9 cellular contexts compared by ENCODE assay signal in genomic region chr1:117632269-117633067, GRCh38. TPM values are rescaled to one million over a fixed set of nuclear protein-coding genes. Genes with fewer than 3 reads are reported as not detected.
DNase-seq lines count a peak whose midpoint lies in the region; ATAC-seq and TF ChIP-seq lines count a peak whose summit lies in the region.
"Had no signal": no experiment of that assay in that cellular context is flagged by ENCODE, and none has a peak within 500 bp of the region (broad histone marks: within the 10 kb centered on the region; RNA-seq: fewer than 3 reads in every experiment).

No MANE protein-coding gene starts in this region.

- H3K27me3 Mint-ChIP-seq in H9 (ENCODE audit: low read depth) (no peaks in the 10 kb centered on the region; the same call in 1 of the 2 replicates), endodermal cell (ENCODE audit: insufficient read depth) (no peaks in the 10 kb centered on the region)

- no peak overlapping the region for H2AFZ ChIP-seq in H9 (ENCODE audit: low read length)
- H2AFZ ChIP-seq in OCI-LY7 (ENCODE audit: low read length), result no peak overlapping the region
- H2AFZ ChIP-seq in osteoblast (ENCODE audit: low read length), result no peak overlapping the region

- CTCF ChIA-PET in OCI-LY7 (lab: Charles Lee; ENCODE audit: unreplicated experiment), result interaction anchor here (0.7 to 2.8 kb wide), 8 partner anchors 17 to 98 kb away, joined by 3 to 16 read pairs (median 7); no protein-coding TSS in a partner anchor

- H3K4me3 Mint-ChIP-seq in H9 (no peak overlapping the region; a peak in 1 of 5 replicates), endodermal cell (no peak overlapping the region)

- H3K4me1 Mint-ChIP-seq in H9 (peaks cover 29 to 35% of the 10 kb centered on the region in 2 experiments), endodermal cell (peaks cover 55% of the 10 kb centered on the region)

- POLR2A ChIA-PET in OCI-LY7 (lab: Charles Lee), result interaction anchor here (0.7 to 29.0 kb wide), 11 partner anchors 9 to 98 kb away, joined by 3 to 760 read pairs (median 4); partner anchors contain the start of gene TENT5C

- H4K8ac ChIP-seq in H9 (replicated peaks; ENCODE audit: insufficient read length, low read depth, low read length), result no peak overlapping the region

- peaks cover 2% of the 10 kb centered on the region; the same call in 1 of the 2 replicates for H3K4me1 ChIP-seq in H9 (ENCODE audit: insufficient read depth, low read length)
- H3K4me1 ChIP-seq in OCI-LY7 (ENCODE audit: insufficient read depth, low read length, poor library complexity, severe bottlenecking), result peaks cover 99% of the 10 kb centered on the region
- H3K4me1 ChIP-seq in osteoblast (ENCODE audit: insufficient read depth, low read length), result no peaks in the 10 kb centered on the region
- H3K4me1 ChIP-seq in sigmoid colon, result no peaks in the 10 kb centered on the region
- H3K4me1 ChIP-seq in endodermal cell (ENCODE audit: control insufficient read depth, insufficient read depth, low read length), result peaks cover 7% of the 10 kb centered on the region

- H3K9me3 Mint-ChIP-seq in H9 (no peaks in the 10 kb centered on the region), endodermal cell (no peaks in the 10 kb centered on the region)

- no peak overlapping the region for H3T11ph ChIP-seq in H9 (ENCODE audit: low read length)

- TF ChIP-seq EP300 in sigmoid colon (IDR thresholded peaks at IDR 0.05), result no peak

- no peak overlapping the region for H3K56ac ChIP-seq in H9 (ENCODE audit: insufficient read length, low read depth, low read length)

- TF ChIP-seq POLR2A in sigmoid colon (IDR thresholded peaks at IDR 0.05), result no peak

- H3K27ac Mint-ChIP-seq in H9, result peak overlapping the region in 2 of 3 experiments; percentile 30 to 41; a peak in 3 of 7 replicates
- no peak overlapping the region for H3K27ac Mint-ChIP-seq in endodermal cell

- no peak overlapping the region for H2BK20ac ChIP-seq in H9 (ENCODE audit: low read depth, low read length, poor library complexity, severe bottlenecking)

- H2BK5ac ChIP-seq in H9 (ENCODE audit: insufficient read length, low read length), result no peak overlapping the region

- no peak overlapping the region for H3K18ac ChIP-seq in H9 (ENCODE audit: insufficient read length, low read depth, low read length)

- H3K14ac ChIP-seq in H9 (ENCODE audit: insufficient read depth, low read length), result no peak overlapping the region

- no peak overlapping the region for H2BK12ac ChIP-seq in H9 (ENCODE audit: insufficient read length, low read depth, low read length)

- H4K20me1 ChIP-seq in H9 (ENCODE audit: control insufficient read depth, insufficient read depth, insufficient read length), result no peaks in the 10 kb centered on the region
- H4K20me1 ChIP-seq in OCI-LY7 (ENCODE audit: insufficient read depth, low read length), result no peaks in the 10 kb centered on the region
- H4K20me1 ChIP-seq in osteoblast (ENCODE audit: insufficient read depth, low read length), result no peaks in the 10 kb centered on the region

- no peaks in the 10 kb centered on the region; the same call in 1 of the 2 replicates for H3K27me3 ChIP-seq in H9 (ENCODE audit: insufficient read depth, low read length)
- H3K27me3 ChIP-seq in osteoblast (ENCODE audit: insufficient read depth, low read length), result peaks cover 58% of the 10 kb centered on the region
- H3K27me3 ChIP-seq in sigmoid colon, result no peaks in the 10 kb centered on the region
- no peaks in the 10 kb centered on the region for H3K27me3 ChIP-seq in endodermal cell (ENCODE audit: control insufficient read depth, insufficient read depth, low read length, poor library complexity, severe bottlenecking)
- H3K27me3 ChIP-seq: heart left ventricle had no signal

- no peaks in the 10 kb centered on the region for H3K36me3 Mint-ChIP-seq in H9 (ENCODE audit: insufficient read depth in 1 of 3, low read depth in 3 of 3)
- H3K36me3 Mint-ChIP-seq in endodermal cell (ENCODE audit: low read depth), result no peaks in the 10 kb centered on the region

- no peak overlapping the region for H2BK15ac ChIP-seq in H9 (ENCODE audit: low read depth, low read length)

- no peak overlapping the region for H3K4ac ChIP-seq in H9 (ENCODE audit: low read depth, low read length)

- H3K9me2 ChIP-seq in OCI-LY7 (ENCODE audit: insufficient read depth, low read length), result no peaks in the 10 kb centered on the region

- peak; percentile 44 for ATAC-seq in GM18499 (IDR thresholded peaks at IDR 0.05; ENCODE audit: insufficient read depth, unreplicated experiment)
- ATAC-seq in left cardiac atrium, result no peak
- ATAC-seq: heart left ventricle had no signal

- H3K4me2 ChIP-seq in H9 (ENCODE audit: insufficient read depth, insufficient read length, low read length) (peak overlapping the region; percentile 1), OCI-LY7 (ENCODE audit: low read length) (peak overlapping the region; percentile 86), osteoblast (ENCODE audit: insufficient read depth, low read length) (no peak overlapping the region)

- no CpG with 5 or more reads among the region's 6 CpGs for WGBS in H9 (ENCODE audit: extremely low coverage, insufficient read length, low lambda C conversion rate)
- WGBS in sigmoid colon, 2 donors, result 50 to 71% methylated on average over 6 of the region's 6 CpGs
- WGBS in endodermal cell (ENCODE audit: insufficient coverage in 1 of 2, insufficient read length in 1 of 2), 2 experiments, result 78 to 80% methylated on average over 4 to 6 of the region's 6 CpGs

- BruUV-seq in OCI-LY7 (replicated peaks; lab: Mats Ljungman, UMichigan), result no TSS peak

- H3K9ac ChIP-seq in H9 (ENCODE audit: extremely low read depth, insufficient read length, low read length), result no peak overlapping the region
- no peak overlapping the region for H3K9ac ChIP-seq in endodermal cell (ENCODE audit: extremely low read depth, low read length, poor library complexity, severe bottlenecking)

- intact Hi-C loops in OCI-LY7 (cut with micrococcal nuclease; ENCODE audit: unreplicated experiment), result loop anchor here (1.0 to 10.0 kb wide), 4 partner anchors 22 to 292 kb away; partner anchors contain the start of genes GDAP2 and WDR3
- intact Hi-C loops in sigmoid colon (cut with DNase I), result no loop called here
- intact Hi-C loops in left cardiac atrium (cut with DNase I), result no loop called here

- no peak overlapping the region for H2BK120ac ChIP-seq in H9 (ENCODE audit: low read depth, low read length, poor library complexity, severe bottlenecking)

- TF ChIP-seq CTCF in H9 (conservative IDR thresholded peaks at IDR 0.05) (no peak), OCI-LY7 (conservative IDR thresholded peaks at IDR 0.05; ENCODE audit: low read length) (no peak), osteoblast (IDR thresholded peaks at IDR 0.05; ENCODE audit: extremely low read depth, low read depth, low read length) (no peak), sigmoid colon (IDR thresholded peaks at IDR 0.05) (no peak), endodermal cell (conservative IDR thresholded peaks at IDR 0.05) (no peak)

- no peaks in the 10 kb centered on the region for H3K23me2 ChIP-seq in H9 (ENCODE audit: insufficient read length, low read depth, low read length, poor library complexity, severe bottlenecking)

- H3K36me3 ChIP-seq in OCI-LY7 (ENCODE audit: insufficient read depth, low read length), result no peaks in the 10 kb centered on the region
- no peaks in the 10 kb centered on the region for H3K36me3 ChIP-seq in osteoblast (ENCODE audit: insufficient read depth, low read length)
- no peaks in the 10 kb centered on the region for H3K36me3 ChIP-seq in sigmoid colon
- no peaks in the 10 kb centered on the region for H3K36me3 ChIP-seq in endodermal cell (ENCODE audit: control insufficient read depth, insufficient read depth, low read length)
- H3K36me3 ChIP-seq: heart left ventricle had no signal

- no peak overlapping the region for H2AK5ac ChIP-seq in H9 (ENCODE audit: insufficient read length, low read length)

- H4K5ac ChIP-seq in H9 (ENCODE audit: insufficient read length, low read depth, low read length), result no peak overlapping the region

- H3K79me1 ChIP-seq in H9 (ENCODE audit: insufficient read depth, low read depth, low read length, poor library complexity, severe bottlenecking), result no peaks in the 10 kb centered on the region

- no peaks in the 10 kb centered on the region for H3K9me3 ChIP-seq in H9 (ENCODE audit: control insufficient read depth, low read depth, low read length)
- H3K9me3 ChIP-seq in OCI-LY7 (ENCODE audit: low read length), result no peaks in the 10 kb centered on the region
- H3K9me3 ChIP-seq in osteoblast (ENCODE audit: low read depth, low read length), result no peaks in the 10 kb centered on the region
- no peaks in the 10 kb centered on the region for H3K9me3 ChIP-seq in sigmoid colon
- H3K9me3 ChIP-seq in endodermal cell (ENCODE audit: control insufficient read depth, low read length), result no peaks in the 10 kb centered on the region
- H3K9me3 ChIP-seq: heart left ventricle had no signal

- H3K4me3 ChIP-seq in OCI-LY7 (ENCODE audit: low read depth, low read length, poor library complexity, severe bottlenecking) (peak overlapping the region; percentile 56), osteoblast (ENCODE audit: insufficient read depth, low read length) (no peak overlapping the region), sigmoid colon (no peak overlapping the region), endodermal cell (ENCODE audit: low read length) (no peak overlapping the region)
- H3K4me3 ChIP-seq: heart left ventricle had no signal

- no peak overlapping the region for H4K91ac ChIP-seq in H9 (ENCODE audit: insufficient read length, low read depth, low read length)

- no peak for DNase-seq in H9
- peak; percentile 83 for DNase-seq in OCI-LY7 (ENCODE audit: low spot score)
- peak; percentile 64 for DNase-seq in osteoblast (ENCODE audit: insufficient read length, low spot score, missing footprints)
- DNase-seq in sigmoid colon, result no peak
- DNase-seq in endodermal cell, result no peak
- DNase-seq in left cardiac atrium, result no peak
- DNase-seq: activated T-cell treated with anti-CD3 and anti-CD28 coated beads, Interleukin-2, amount 50 U/mL, for 1 hour; heart left ventricle had no signal

- H3K79me2 ChIP-seq in H9 (ENCODE audit: insufficient read depth, low read length) (no peaks in the 10 kb centered on the region), OCI-LY7 (ENCODE audit: insufficient read depth, low read depth, low read length) (peaks cover 12% of the 10 kb centered on the region; the same call in 1 of the 2 replicates), osteoblast (ENCODE audit: insufficient read depth, low read length) (no peaks in the 10 kb centered on the region)

- H3K27ac ChIP-seq in H9 (ENCODE audit: insufficient read length, low read depth, low read length), result no peak overlapping the region
- peak overlapping the region; percentile 85 for H3K27ac ChIP-seq in OCI-LY7 (ENCODE audit: low read depth, low read length, poor library complexity, severe bottlenecking)
- H3K27ac ChIP-seq in osteoblast (ENCODE audit: low read depth, low read length), result no peak overlapping the region
- no peak overlapping the region for H3K27ac ChIP-seq in sigmoid colon
- no peak overlapping the region for H3K27ac ChIP-seq in endodermal cell (ENCODE audit: low read depth, low read length)
- H3K27ac ChIP-seq: heart left ventricle had no signal

- no peak overlapping the region for H3K23ac ChIP-seq in H9 (ENCODE audit: insufficient read length, low read depth, low read length)

RNA-seq across cellular contexts. Expression of gene TENT5C, which starts 26.6 kb away (rescaled TPM):
- total RNA-seq in H9 (2021) (0.18 and 0.37 TPM in 2 replicates), OCI-LY7 (2022) (26.5 and 31.1 TPM in 2 replicates), osteoblast (0.36 and 0.59 TPM in 2 replicates), sigmoid colon (1 to 10 TPM; 2.8 to 7.1 (median 5.1) TPM), endodermal cell (1 to 10 TPM; 1.0 to 1.4 TPM), left cardiac atrium (10 to 100 TPM; 16.3 to 21.6 TPM)
- 11.6 and 13.3 TPM in 2 replicates for total RNA-seq in OCI-LY7 (2014; rRNA removed; shearing (Covaris generic))
- polyA plus RNA-seq in sigmoid colon, result 10 to 100 TPM in 1 of 3 donors, 1 to 10 TPM in 2; 4.2 to 10.3 (median 9.9) TPM
- 0.61 TPM for polyA plus RNA-seq in endodermal cell (2013, experiment 1 of 2)
- 0.50 TPM for polyA plus RNA-seq in endodermal cell (2013, experiment 2 of 2)

Comparison
In these comparisons a context has a peak if more than half of its experiments do, and no peak if none do; other contexts are left out.
1. DNase-seq: peak in OCI-LY7 (single experiment) and osteoblast (single experiment); none in H9 (single experiment), sigmoid colon (single experiment), endodermal cell (single experiment) and left cardiac atrium (single experiment).